21 cellular contexts compared by ENCODE assay signal in genomic region chr6:57198926-57199636, GRCh38. TPM values are rescaled to one million over a fixed set of nuclear protein-coding genes. Genes with fewer than 3 reads are reported as not detected.
DNase-seq lines count a peak whose midpoint lies in the region; ATAC-seq, FAIRE-seq and TF ChIP-seq lines count a peak whose summit lies in the region.
"Had no signal": no experiment of that assay in that cellular context is flagged by ENCODE, and none has a peak within 500 bp of the region (broad histone marks: within the 10 kb centered on the region; RNA-seq: fewer than 3 reads in every experiment).

No MANE protein-coding gene starts in this region.

- H3K36me3 ChIP-seq in NT2/D1 (ENCODE audit: insufficient read depth, insufficient read length, low read length), result peaks cover 6% of the 10 kb centered on the region
- H3K36me3 ChIP-seq in iPS-20b (ENCODE audit: insufficient read depth, low read depth, low read length), result peaks cover 6% of the 10 kb centered on the region; the same call in 1 of the 2 replicates
- no peaks in the 10 kb centered on the region for H3K36me3 ChIP-seq in transverse colon

- intact Hi-C loops in transverse colon (cut with DNase I; ENCODE audit: low total_unique reads) (no loop called here), head of caudate nucleus (cut with DNase I) (no loop called here)

- TF ChIP-seq POLR2A in transverse colon (IDR thresholded peaks at IDR 0.05), result no peak

- H3K4me1 ChIP-seq in NT2/D1 (ENCODE audit: insufficient read depth, insufficient read length) (no peaks in the 10 kb centered on the region), iPS-20b (ENCODE audit: insufficient read depth, low read length) (peaks cover 4% of the 10 kb centered on the region; the same call in 1 of the 2 replicates), transverse colon (peaks cover 4 to 23% (median 10%) of the 10 kb centered on the region in 4 donors)
- H3K4me1 ChIP-seq: Caco-2 had no signal

- ATAC-seq in GM21528 (IDR thresholded peaks at IDR 0.05; ENCODE audit: low FRiP score, unreplicated experiment), result no peak
- ATAC-seq: natural killer cell treated with Interleukin-12 subunit alpha and Interleukin-12 subunit beta and Interleukin-15 and Interleukin-18, amount 100 ng/mL, for 72 hours had no signal

- no peak for TF ChIP-seq CTCF in transverse colon (IDR thresholded peaks at IDR 0.05)

- FAIRE-seq in GM19239 (lab: Jason Lieb, UNC), result no peak

- H3K27ac ChIP-seq in iPS-20b (ENCODE audit: low read length) (peak overlapping the region; percentile 55), transverse colon (peak overlapping the region; percentile 21 to 68 (median 54))
- H3K27ac ChIP-seq: KMS-11 had no signal

- H3K9ac ChIP-seq in NT2/D1 (ENCODE audit: insufficient read length, low read depth) (peak overlapping the region; percentile 36), iPS-20b (ENCODE audit: low read depth, low read length) (no peak overlapping the region)
- H3K9ac ChIP-seq: KMS-11 had no signal

- H3K9me3 ChIP-seq in NT2/D1 (ENCODE audit: insufficient read depth, low read length) (no peaks in the 10 kb centered on the region), iPS-20b (ENCODE audit: insufficient read depth, low read depth, low read length) (no peaks in the 10 kb centered on the region), transverse colon (no peaks in the 10 kb centered on the region)
- H3K9me3 ChIP-seq: Caco-2 had no signal

- H3K27me3 ChIP-seq in NT2/D1 (ENCODE audit: insufficient read depth, insufficient read length), result no peaks in the 10 kb centered on the region
- no peaks in the 10 kb centered on the region for H3K27me3 ChIP-seq in iPS-20b (ENCODE audit: insufficient read depth, low read length)
- no peaks in the 10 kb centered on the region for H3K27me3 ChIP-seq in transverse colon

- 28 to 59% methylated on average over 2 to 6 of the region's 6 CpGs for WGBS in transverse colon (ENCODE audit: low coverage in 1 of 2), 2 donors

- H3K4me3 ChIP-seq in NT2/D1 (ENCODE audit: insufficient read length, low read depth), result no peak overlapping the region
- H3K4me3 ChIP-seq in iPS-20b (ENCODE audit: low read length), result no peak overlapping the region
- H3K4me3 ChIP-seq in transverse colon, result no peak overlapping the region

- TF ChIP-seq EP300 in transverse colon (IDR thresholded peaks at IDR 0.05; ENCODE audit: low read depth), result no peak

- in situ Hi-C loops in transverse colon (cut with MboI; ENCODE audit: low pct_ligation_motif_present in 1 of 4, low pct_unique_long_range_greater_than_20kb in 1 of 4, low sequenced_read_pairs in 3 of 4), result loop anchor here in 2 of 4 donors (25.0 kb wide), 1 partner anchor 113 kb away; the partner anchor contains the start of gene PRIM2 (in 2 of the 2)

- DNase-seq in DMS79 (lab: John Stamatoyannopoulos, UW) (peak; percentile 7), DMS79 treated with DMSO at 0.1 percent for 48 hours (lab: John Stamatoyannopoulos, UW) (no peak), NT2/D1 (ENCODE audit: low read depth, low spot score) (no peak), transverse colon (peak; percentile 53), head of caudate nucleus (no peak), GM19239 (ENCODE audit: insufficient read length, low spot score) (no peak)
- DNase-seq: 8988T; activated CD4-positive, alpha-beta T cell treated with anti-CD3 and anti-CD28 coated beads, Interleukin-2, amount 50 U/mL, for 48 hours; amygdala; Caco-2; hypothalamus; NCI-H1436 treated with DMSO at 0.1 percent for 48 hours; NCI-H526; stimulated activated CD4-positive, alpha-beta T cell treated with anti-CD3 and anti-CD28 coated beads, Interleukin-2, amount 100 ng/mL, for 24 hours; stimulated activated CD8-positive, alpha-beta memory T cell treated with anti-CD3 and anti-CD28 coated beads, Interleukin-4, amount 100 ng/mL, for 48 hours; T-helper 9 cell; trophoblast cell had no signal

RNA-seq across cellular contexts. Expression of gene RAB23, which starts 23.0 kb away (rescaled TPM):
- 10 to 100 TPM; 21.7 to 28.5 (median 25.1) TPM for total RNA-seq in transverse colon

RNA-seq across cellular contexts. Expression of gene BAG2, which starts 27.0 kb away (rescaled TPM):
- 10 to 100 TPM in 3 of 4 donors, 1 to 10 TPM in 1; 7.1 to 49.0 (median 10.7) TPM for total RNA-seq in transverse colon

Comparison
In these comparisons a context has a peak if more than half of its experiments do, and no peak if none do; other contexts are left out.
1. DNase-seq: peak in DMS79 (single experiment) and transverse colon (single experiment); none in DMS79 treated with DMSO at 0.1 percent for 48 hours (single experiment), NT2/D1 (single experiment), head of caudate nucleus (0 of 42) and GM19239 (single experiment).